ENCODE assay signal across 4 cellular contexts in genomic region chr19:55496820-55497219, GRCh38. TPM values are rescaled to one million over a fixed set of nuclear protein-coding genes. Genes with fewer than 3 reads are reported as not detected.
"Had no signal": no experiment of that assay in that cellular context is flagged by ENCODE, and none has a peak within 500 bp of the region (broad histone marks: within the 10 kb centered on the region; RNA-seq: fewer than 3 reads in every experiment).

No MANE protein-coding gene starts in this region.

RNA-seq across cellular contexts. Expression of gene SSC5D, which starts 8.6 kb away (rescaled TPM):
- total RNA-seq: HT-29 had no signal

RNA-seq across cellular contexts. Expression of gene C19orf85, which starts 32.3 kb away (rescaled TPM):
- total RNA-seq: GM23248, IMR-90, K562 had no signal
- polyA plus RNA-seq: GM23248, IMR-90, K562 had no signal
